1 cellular context compared by ENCODE assay signal in the genomic region with DNA sequence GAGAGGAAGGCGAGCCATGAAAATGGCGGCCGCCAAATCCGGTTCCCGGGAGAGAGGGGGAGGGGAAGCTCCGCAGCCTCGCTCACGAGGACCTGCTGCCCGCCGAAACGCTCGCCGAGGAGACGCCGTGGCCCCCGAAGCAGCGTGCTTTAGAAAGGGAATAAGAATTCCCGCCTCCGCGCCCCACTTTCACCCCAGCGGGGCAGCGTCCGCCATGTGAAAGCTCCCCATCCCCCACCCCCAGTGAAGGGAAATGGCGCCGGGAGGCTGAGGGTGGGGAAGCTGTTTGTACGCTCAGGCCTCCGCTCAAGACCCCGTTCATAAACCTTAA.
TF ChIP-seq lines count a peak whose summit lies in the region.

No MANE protein-coding gene starts in this region.

TF ChIP-seq in GM23338, 12 proteins besides CTCF, POLR2A, EP300 and RAD21 (continued from another document):
- TF ChIP-seq, protein P1, sequence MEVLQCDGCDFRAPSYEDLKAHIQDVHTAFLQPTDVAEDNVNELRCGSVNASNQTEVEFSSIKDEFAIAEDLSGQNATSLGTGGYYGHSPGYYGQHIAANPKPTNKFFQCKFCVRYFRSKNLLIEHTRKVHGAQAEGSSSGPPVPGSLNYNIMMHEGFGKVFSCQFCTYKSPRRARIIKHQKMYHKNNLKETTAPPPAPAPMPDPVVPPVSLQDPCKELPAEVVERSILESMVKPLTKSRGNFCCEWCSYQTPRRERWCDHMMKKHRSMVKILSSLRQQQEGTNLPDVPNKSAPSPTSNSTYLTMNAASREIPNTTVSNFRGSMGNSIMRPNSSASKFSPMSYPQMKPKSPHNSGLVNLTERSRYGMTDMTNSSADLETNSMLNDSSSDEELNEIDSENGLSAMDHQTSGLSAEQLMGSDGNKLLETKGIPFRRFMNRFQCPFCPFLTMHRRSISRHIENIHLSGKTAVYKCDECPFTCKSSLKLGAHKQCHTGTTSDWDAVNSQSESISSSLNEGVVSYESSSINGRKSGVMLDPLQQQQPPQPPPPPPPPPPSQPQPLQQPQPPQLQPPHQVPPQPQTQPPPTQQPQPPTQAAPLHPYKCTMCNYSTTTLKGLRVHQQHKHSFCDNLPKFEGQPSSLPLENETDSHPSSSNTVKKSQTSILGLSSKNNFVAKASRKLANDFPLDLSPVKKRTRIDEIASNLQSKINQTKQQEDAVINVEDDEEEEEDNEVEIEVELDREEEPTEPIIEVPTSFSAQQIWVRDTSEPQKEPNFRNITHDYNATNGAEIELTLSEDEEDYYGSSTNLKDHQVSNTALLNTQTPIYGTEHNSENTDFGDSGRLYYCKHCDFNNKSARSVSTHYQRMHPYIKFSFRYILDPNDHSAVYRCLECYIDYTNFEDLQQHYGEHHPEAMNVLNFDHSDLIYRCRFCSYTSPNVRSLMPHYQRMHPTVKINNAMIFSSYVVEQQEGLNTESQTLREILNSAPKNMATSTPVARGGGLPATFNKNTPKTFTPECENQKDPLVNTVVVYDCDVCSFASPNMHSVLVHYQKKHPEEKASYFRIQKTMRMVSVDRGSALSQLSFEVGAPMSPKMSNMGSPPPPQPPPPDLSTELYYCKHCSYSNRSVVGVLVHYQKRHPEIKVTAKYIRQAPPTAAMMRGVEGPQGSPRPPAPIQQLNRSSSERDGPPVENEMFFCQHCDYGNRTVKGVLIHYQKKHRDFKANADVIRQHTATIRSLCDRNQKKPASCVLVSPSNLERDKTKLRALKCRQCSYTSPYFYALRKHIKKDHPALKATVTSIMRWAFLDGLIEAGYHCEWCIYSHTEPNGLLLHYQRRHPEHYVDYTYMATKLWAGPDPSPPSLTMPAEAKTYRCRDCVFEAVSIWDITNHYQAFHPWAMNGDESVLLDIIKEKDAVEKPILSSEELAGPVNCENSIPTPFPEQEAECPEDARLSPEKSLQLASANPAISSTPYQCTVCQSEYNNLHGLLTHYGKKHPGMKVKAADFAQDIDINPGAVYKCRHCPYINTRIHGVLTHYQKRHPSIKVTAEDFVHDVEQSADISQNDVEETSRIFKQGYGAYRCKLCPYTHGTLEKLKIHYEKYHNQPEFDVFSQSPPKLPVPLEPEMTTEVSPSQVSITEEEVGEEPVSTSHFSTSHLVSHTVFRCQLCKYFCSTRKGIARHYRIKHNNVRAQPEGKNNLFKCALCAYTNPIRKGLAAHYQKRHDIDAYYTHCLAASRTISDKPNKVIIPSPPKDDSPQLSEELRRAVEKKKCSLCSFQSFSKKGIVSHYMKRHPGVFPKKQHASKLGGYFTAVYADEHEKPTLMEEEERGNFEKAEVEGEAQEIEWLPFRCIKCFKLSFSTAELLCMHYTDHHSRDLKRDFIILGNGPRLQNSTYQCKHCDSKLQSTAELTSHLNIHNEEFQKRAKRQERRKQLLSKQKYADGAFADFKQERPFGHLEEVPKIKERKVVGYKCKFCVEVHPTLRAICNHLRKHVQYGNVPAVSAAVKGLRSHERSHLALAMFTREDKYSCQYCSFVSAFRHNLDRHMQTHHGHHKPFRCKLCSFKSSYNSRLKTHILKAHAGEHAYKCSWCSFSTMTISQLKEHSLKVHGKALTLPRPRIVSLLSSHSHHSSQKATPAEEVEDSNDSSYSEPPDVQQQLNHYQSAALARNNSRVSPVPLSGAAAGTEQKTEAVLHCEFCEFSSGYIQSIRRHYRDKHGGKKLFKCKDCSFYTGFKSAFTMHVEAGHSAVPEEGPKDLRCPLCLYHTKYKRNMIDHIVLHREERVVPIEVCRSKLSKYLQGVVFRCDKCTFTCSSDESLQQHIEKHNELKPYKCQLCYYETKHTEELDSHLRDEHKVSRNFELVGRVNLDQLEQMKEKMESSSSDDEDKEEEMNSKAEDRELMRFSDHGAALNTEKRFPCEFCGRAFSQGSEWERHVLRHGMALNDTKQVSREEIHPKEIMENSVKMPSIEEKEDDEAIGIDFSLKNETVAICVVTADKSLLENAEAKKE (CRISPR knock-in tag; IDR thresholded peaks at IDR 0.05): no peak
